In the genomic region with DNA sequence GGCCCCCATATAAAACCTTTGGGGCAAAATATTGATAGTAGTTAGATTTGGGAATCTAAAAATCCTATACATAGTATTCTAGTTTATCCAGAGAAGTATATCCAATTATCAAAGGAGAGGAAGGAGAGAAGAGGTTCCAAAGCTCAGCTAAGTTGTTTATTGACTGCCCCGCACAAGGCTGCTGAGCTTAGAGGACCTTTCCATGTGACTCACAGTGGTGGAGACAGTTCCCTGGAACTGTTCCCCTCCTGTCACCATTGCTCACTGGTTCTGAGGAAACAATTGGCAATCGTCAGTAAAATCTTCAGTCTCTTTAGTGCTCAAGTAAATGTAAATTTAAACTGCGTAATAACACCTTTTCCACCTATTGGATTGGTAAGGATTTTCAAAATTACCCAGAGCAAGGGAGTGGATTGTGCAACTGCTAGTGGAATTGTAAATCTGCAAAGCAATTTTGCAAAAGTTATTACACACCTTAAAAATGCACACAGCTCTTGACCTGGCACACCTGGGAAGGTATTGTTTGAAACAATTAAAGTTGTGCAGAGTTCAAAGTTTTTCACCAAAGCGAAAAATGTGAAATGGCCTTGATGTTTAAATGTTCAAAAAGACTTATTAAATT, we compare ENCODE assay signal across 11 cellular contexts.
DNase-seq lines count a peak whose midpoint lies in the region; ATAC-seq and TF ChIP-seq lines count a peak whose summit lies in the region.
"Had no signal": no experiment of that assay in that cellular context is flagged by ENCODE, and none has a peak within 500 bp of the region (broad histone marks: within the 10 kb centered on the region; RNA-seq: fewer than 3 reads in every experiment).

No MANE protein-coding gene starts in this region.

- H3F3A ChIP-seq in smooth muscle cell (ENCODE audit: low read depth) = no peaks in the 10 kb centered on the region

- peak overlapping the region in 3 of 11 experiments; percentile 18 to 35 (median 22); a peak in 3 of 22 replicates for H3K27ac ChIP-seq in BLaER1 treated with 17β-estradiol and CSF1 and Interleukin-3, amounts not matched to agents 10 nM and 100 nM
- H3K27ac ChIP-seq in smooth muscle cell (ENCODE audit: low read depth) = no peak overlapping the region
- H3K27ac ChIP-seq: SJCRH30, VCaP had no signal

- peak; percentile 63 for ATAC-seq in omental fat pad (ENCODE audit: low FRiP score)

- no peaks in the 10 kb centered on the region for H3K79me2 ChIP-seq in smooth muscle cell (ENCODE audit: low read depth)

- 59% methylated on average over 4 of the region's 4 CpGs for WGBS in smooth muscle cell (ENCODE audit: low lambda C conversion rate)

- peaks cover 0 to 18% (median 0%) of the 10 kb centered on the region in 11 experiments; a peak in 2 of 22 replicates for H4K20me1 ChIP-seq in BLaER1 treated with 17β-estradiol and CSF1 and Interleukin-3, amounts not matched to agents 10 nM and 100 nM
- no peaks in the 10 kb centered on the region for H4K20me1 ChIP-seq in smooth muscle cell (ENCODE audit: low read depth)

- TF ChIP-seq CTCF in fibroblast of the aortic adventitia (IDR thresholded peaks at IDR 0.05; ENCODE audit: insufficient read depth, low read length) (no peak), omental fat pad (IDR thresholded peaks at IDR 0.05) (no peak), smooth muscle cell (IDR thresholded peaks at IDR 0.05; ENCODE audit: borderline replicate concordance, insufficient read depth, poor library complexity, severe bottlenecking) (no peak)

- 0 out of 22 replicates have a peak overlapping the region, but pooled peaks of 2 of the 11 experiments have one; percentile 1 to 8 for H3K9ac ChIP-seq in BLaER1 treated with 17β-estradiol and CSF1 and Interleukin-3, amounts not matched to agents 10 nM and 100 nM
- no peak overlapping the region for H3K9ac ChIP-seq in smooth muscle cell (ENCODE audit: low read depth)

- H2AFZ ChIP-seq in smooth muscle cell (ENCODE audit: low read depth) = no peak overlapping the region

- H3K36me3 ChIP-seq in BLaER1 treated with 17β-estradiol and CSF1 and Interleukin-3, amounts not matched to agents 10 nM and 100 nM = peaks cover 0 to 44% (median 0%) of the 10 kb centered on the region in 11 experiments; a peak in 7 of 22 replicates
- H3K36me3 ChIP-seq in smooth muscle cell (ENCODE audit: low read depth) = no peaks in the 10 kb centered on the region
- H3K36me3 ChIP-seq: SJCRH30 had no signal

- H3K27me3 ChIP-seq in BLaER1 treated with 17β-estradiol and CSF1 and Interleukin-3, amounts not matched to agents 10 nM and 100 nM = no peaks in the 10 kb centered on the region
- peaks cover 2% of the 10 kb centered on the region for H3K27me3 ChIP-seq in smooth muscle cell (ENCODE audit: low read depth)
- H3K27me3 ChIP-seq: SJCRH30 had no signal

- peak overlapping the region; percentile 51 to 82 (median 71); a peak in 21 of 22 replicates for H3K4me2 ChIP-seq in BLaER1 treated with 17β-estradiol and CSF1 and Interleukin-3, amounts not matched to agents 10 nM and 100 nM
- H3K4me2 ChIP-seq in smooth muscle cell = no peak overlapping the region

- DNase-seq in NCI-H82 (lab: John Stamatoyannopoulos, UW) (peak; percentile 11), fibroblast of the aortic adventitia (ENCODE audit: low read depth) (peak; percentile 33), omental fat pad (ENCODE audit: low spot score) (no peak), smooth muscle cell (lab: John Stamatoyannopoulos, UW; ENCODE audit: unreplicated experiment) (no peak), DMS53 treated with DMSO at 0.1 percent for 48 hours (lab: John Stamatoyannopoulos, UW; ENCODE audit: unreplicated experiment) (no peak), kidney glomerular epithelial cell (lab: John Stamatoyannopoulos, UW) (no peak), superior temporal gyrus (ENCODE audit: extremely low spot score) (no peak)
- DNase-seq: NCI-H526, SJCRH30 had no signal

- H3K4me3 ChIP-seq in BLaER1 treated with 17β-estradiol and CSF1 and Interleukin-3, amounts not matched to agents 10 nM and 100 nM = no peak overlapping the region
- H3K4me3 ChIP-seq in fibroblast of the aortic adventitia (ENCODE audit: low read depth, low read length) (no peak overlapping the region), smooth muscle cell (no peak overlapping the region)
- H3K4me3 ChIP-seq: SJCRH30 had no signal

- peaks cover 0 to 12% (median 0%) of the 10 kb centered on the region in 11 experiments; a peak in 2 of 22 replicates for H3K9me3 ChIP-seq in BLaER1 treated with 17β-estradiol and CSF1 and Interleukin-3, amounts not matched to agents 10 nM and 100 nM (replicated peaks in 1 of 11)
- no peaks in the 10 kb centered on the region for H3K9me3 ChIP-seq in smooth muscle cell (replicated peaks; ENCODE audit: low read depth)
- H3K9me3 ChIP-seq: SJCRH30 had no signal

- peaks cover 27 to 88% (median 35%) of the 10 kb centered on the region in 10 experiments for H3K4me1 ChIP-seq in BLaER1 treated with 17β-estradiol and CSF1 and Interleukin-3, amounts not matched to agents 10 nM and 100 nM
- H3K4me1 ChIP-seq in smooth muscle cell (ENCODE audit: low read depth) = peaks cover 3% of the 10 kb centered on the region
- H3K4me1 ChIP-seq: SJCRH30 had no signal

Comparison
In these comparisons a context has a peak if more than half of its experiments do, and no peak if none do; other contexts are left out.
1. DNase-seq: peak in NCI-H82 (single experiment) and fibroblast of the aortic adventitia (single experiment); none in omental fat pad (single experiment), smooth muscle cell (single experiment), DMS53 treated with DMSO at 0.1 percent for 48 hours (single experiment), kidney glomerular epithelial cell (single experiment) and superior temporal gyrus (single experiment).